33 cellular contexts compared by ENCODE assay signal in the genomic region with DNA sequence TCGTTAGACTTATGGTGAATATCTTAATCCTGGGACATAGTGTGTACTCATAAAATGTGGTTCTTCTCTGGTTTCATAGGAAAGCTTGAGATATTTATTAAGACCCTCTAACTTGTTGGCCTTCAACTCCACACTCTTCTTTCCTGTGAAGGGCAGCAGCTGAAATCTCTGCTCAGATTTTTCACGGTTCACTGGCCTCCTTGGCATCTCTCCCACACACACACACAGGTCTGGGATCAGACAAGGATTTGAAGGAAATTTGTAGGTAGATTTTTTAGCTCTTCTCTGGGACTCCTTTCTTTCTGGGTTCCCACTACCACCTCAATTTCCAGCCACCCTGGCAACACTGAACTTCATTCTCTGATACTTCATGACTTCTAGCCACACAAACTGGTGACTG.
DNase-seq lines count a peak whose midpoint lies in the region; ATAC-seq, FAIRE-seq and TF ChIP-seq lines count a peak whose summit lies in the region.
"Had no signal": no experiment of that assay in that cellular context is flagged by ENCODE, and none has a peak within 500 bp of the region (broad histone marks: within the 10 kb centered on the region; RNA-seq: fewer than 3 reads in every experiment).

No MANE protein-coding gene starts in this region.

- H3K4me3 ChIP-seq in endothelial cell of umbilical vein (replicated peaks in 1 of 3; ENCODE audit: insufficient read depth in 1 of 3, low read depth in 1 of 3, low read length in 3 of 3): no peak overlapping the region
- H3K4me3 ChIP-seq in CD8-positive, alpha-beta T cell (ENCODE audit: low read depth, low read length): no peak overlapping the region
- H3K4me3 ChIP-seq: A549, esophagus squamous epithelium, HAP-1, pancreas, right atrium auricular region, smooth muscle cell, suprapubic skin had no signal

- H3K36me3 Mint-ChIP-seq in CD8-positive, alpha-beta T cell: no peaks in the 10 kb centered on the region
- H3K36me3 Mint-ChIP-seq: CD4-positive, CD25-positive, alpha-beta regulatory T cell; memory B cell had no signal

- no peaks in the 10 kb centered on the region for H3K36me3 ChIP-seq in endothelial cell of umbilical vein (ENCODE audit: control insufficient read depth in 2 of 2, extremely low read depth in 1 of 2, insufficient read depth in 2 of 2, low read length in 2 of 2)
- no peaks in the 10 kb centered on the region for H3K36me3 ChIP-seq in CD8-positive, alpha-beta T cell (ENCODE audit: insufficient read depth, low read length)
- H3K36me3 ChIP-seq: esophagus squamous epithelium, HAP-1, pancreas, right atrium auricular region, suprapubic skin had no signal

- CTCF ChIA-PET in endothelial cell of umbilical vein (lab: Charles Lee): interaction anchor here (0.7 to 3.2 kb wide), 8 partner anchors 9 to 155 kb away, joined by 3 to 11 read pairs (median 4); no protein-coding TSS in a partner anchor
- CTCF ChIA-PET in CD8-positive, alpha-beta T cell (lab: Charles Lee): no interaction called here

- H3K4me2 ChIP-seq in endothelial cell of umbilical vein (ENCODE audit: insufficient read depth, low read length): peak overlapping the region; percentile 42
- H3K4me2 ChIP-seq: A549, KMS-11, smooth muscle cell had no signal

- intact Hi-C loops in endothelial cell of umbilical vein (cut with micrococcal nuclease): no loop called here
- intact Hi-C loops in CD8-positive, alpha-beta T cell (cut with DNase I, micrococcal nuclease): no loop called here

- FAIRE-seq in endothelial cell of umbilical vein (lab: Jason Lieb, UNC): no peak
- FAIRE-seq: A549, G401.6, pancreas, TTC549 had no signal

- no peak overlapping the region for H3K9ac ChIP-seq in endothelial cell of umbilical vein (replicated peaks; ENCODE audit: extremely low read depth, insufficient read depth, low read length)
- H3K9ac ChIP-seq: KMS-11 had no signal

- no peak for ATAC-seq in CD8-positive, alpha-beta T cell
- ATAC-seq in GM21515 (IDR thresholded peaks at IDR 0.05; ENCODE audit: unreplicated experiment): no peak
- ATAC-seq: A549, foreskin keratinocyte, Panc1, pancreas, T-helper 17 cell had no signal

- TF ChIP-seq CTCF in endothelial cell of umbilical vein (IDR thresholded peaks at IDR 0.05; ENCODE audit: extremely low read depth in 1 of 2, insufficient read depth in 1 of 2, low read depth in 1 of 2, low read length in 2 of 2): no peak
- no peak for TF ChIP-seq CTCF in CD8-positive, alpha-beta T cell (IDR thresholded peaks at IDR 0.05)

- POLR2A ChIA-PET in endothelial cell of umbilical vein (lab: Charles Lee): no interaction called here
- POLR2A ChIA-PET in CD8-positive, alpha-beta T cell (lab: Charles Lee): no interaction called here

- no peaks in the 10 kb centered on the region for H3K27me3 ChIP-seq in endothelial cell of umbilical vein (ENCODE audit: control insufficient read depth in 2 of 2, insufficient read depth in 2 of 2, low read length in 2 of 2)
- H3K27me3 ChIP-seq in CD8-positive, alpha-beta T cell (ENCODE audit: insufficient read depth, low read length): no peaks in the 10 kb centered on the region
- H3K27me3 ChIP-seq: esophagus squamous epithelium, foreskin keratinocyte, pancreas, right atrium auricular region had no signal

- no peaks in the 10 kb centered on the region for H4K20me1 ChIP-seq in endothelial cell of umbilical vein (replicated peaks; ENCODE audit: control insufficient read depth, extremely low read depth, insufficient read depth, low read length)

- H3K9me3 ChIP-seq in endothelial cell of umbilical vein (replicated peaks; ENCODE audit: control insufficient read depth, insufficient read depth, low read length): no peaks in the 10 kb centered on the region
- no peaks in the 10 kb centered on the region for H3K9me3 ChIP-seq in CD8-positive, alpha-beta T cell (ENCODE audit: low read length)
- H3K9me3 ChIP-seq: A549, esophagus squamous epithelium, HAP-1, pancreas, suprapubic skin had no signal

- no peaks in the 10 kb centered on the region for H3K79me2 ChIP-seq in endothelial cell of umbilical vein (ENCODE audit: control insufficient read depth, insufficient read depth, low read length)

- H3K27ac Mint-ChIP-seq in CD8-positive, alpha-beta T cell: no peak overlapping the region
- H3K27ac Mint-ChIP-seq: activated T-helper 1 cell treated with anti-CD3 and anti-CD28 coated beads, Interleukin-12 subunit alpha, Interleukin-12 subunit beta, Interleukin-2, Interleukin-4 antibody, amounts not matched to agents 30 ng/mL and 10 ng/mL and 1 ng/mL, durations not matched to agents 14 hours and 24 hours and 36 hours; CD4-positive, CD25-positive, alpha-beta regulatory T cell; memory B cell; T-helper 17 cell had no signal

- BruUV-seq in endothelial cell of umbilical vein (replicated peaks; lab: Mats Ljungman, UMichigan): no TSS peak

- DNase-seq in NCI-H1105 treated with DMSO at 0.1 percent for 48 hours (lab: John Stamatoyannopoulos, UW) (peak; percentile 15), NCI-H1105 (lab: John Stamatoyannopoulos, UW) (no peak), NCI-H2029 treated with DMSO at 0.1 percent for 48 hours (lab: John Stamatoyannopoulos, UW) (peak; percentile 21), endothelial cell of umbilical vein (ENCODE audit: low read depth, low spot score) (peak; percentile 22), renal cortical epithelial cell (ENCODE audit: low read depth) (peak; percentile 66), NCI-H1048 (lab: John Stamatoyannopoulos, UW) (no peak)
- no peak for DNase-seq in CD8-positive, alpha-beta T cell
- DNase-seq: activated CD4-positive, alpha-beta T cell treated with anti-CD3 and anti-CD28 coated beads, Interleukin-2, amount 50 U/mL, for 48 hours; activated CD4-positive, CD25-positive, alpha-beta regulatory T cell treated with anti-CD3 and anti-CD28 coated beads, Interleukin-2, amount 50 U/mL, for 72 hours; activated naive CD4-positive, alpha-beta T cell treated with Interleukin-2 at 50 U/mL for 16 hours; CD4-positive, CD25-positive, alpha-beta regulatory T cell; esophagus squamous epithelium; foreskin keratinocyte; NCI-H526; pancreas; Right ventricle myocardium superior; stimulated activated naive CD4-positive, alpha-beta T cell treated with Interleukin-2 at 50 U/mL for 16 hours; T-helper 17 cell had no signal

- H3K4me1 ChIP-seq in endothelial cell of umbilical vein (ENCODE audit: control insufficient read depth, extremely low read depth, insufficient read depth, low read length): peaks cover 7% of the 10 kb centered on the region
- H3K4me1 ChIP-seq in CD8-positive, alpha-beta T cell (ENCODE audit: insufficient read depth, low read length): no peaks in the 10 kb centered on the region
- H3K4me1 ChIP-seq: A549, esophagus squamous epithelium, foreskin keratinocyte, HAP-1, pancreas, right atrium auricular region, suprapubic skin had no signal

- H3K9me1 ChIP-seq in endothelial cell of umbilical vein (replicated peaks; ENCODE audit: control insufficient read depth, extremely low read depth, insufficient read depth, low read length): no peaks in the 10 kb centered on the region

- H3K9me3 Mint-ChIP-seq in CD8-positive, alpha-beta T cell: peaks cover 4% of the 10 kb centered on the region
- H3K9me3 Mint-ChIP-seq: activated T-helper 1 cell treated with anti-CD3 and anti-CD28 coated beads, Interleukin-12 subunit alpha, Interleukin-12 subunit beta, Interleukin-2, Interleukin-4 antibody, amounts not matched to agents 30 ng/mL and 10 ng/mL and 1 ng/mL, durations not matched to agents 14 hours and 24 hours and 36 hours; neural crest cell had no signal

- H3K4me3 Mint-ChIP-seq in CD8-positive, alpha-beta T cell: no peak overlapping the region
- H3K4me3 Mint-ChIP-seq: activated T-helper 1 cell treated with anti-CD3 and anti-CD28 coated beads, Interleukin-12 subunit alpha, Interleukin-12 subunit beta, Interleukin-2, Interleukin-4 antibody, amounts not matched to agents 30 ng/mL and 10 ng/mL and 1 ng/mL, durations not matched to agents 14 hours and 24 hours and 36 hours; CD4-positive, CD25-positive, alpha-beta regulatory T cell; central memory CD8-positive, alpha-beta T cell; memory B cell; neural crest cell; T-helper 17 cell had no signal

- peak overlapping the region; percentile 11 for H2AFZ ChIP-seq in endothelial cell of umbilical vein (ENCODE audit: low read depth, low read length)

- dilution Hi-C loops in endothelial cell of umbilical vein (cut with MboI; ENCODE audit: extremely low pct_ligation_motif_present, low sequenced_read_pairs): no loop called here

- H3K27me3 Mint-ChIP-seq in CD8-positive, alpha-beta T cell (ENCODE audit: low read depth): no peaks in the 10 kb centered on the region
- H3K27me3 Mint-ChIP-seq: CD4-positive, CD25-positive, alpha-beta regulatory T cell; T-helper 17 cell had no signal

- peak overlapping the region; percentile 29 for H3K27ac ChIP-seq in endothelial cell of umbilical vein (ENCODE audit: insufficient read depth, low read depth, low read length)
- H3K27ac ChIP-seq in CD8-positive, alpha-beta T cell (ENCODE audit: low read depth, low read length): no peak overlapping the region
- H3K27ac ChIP-seq: A549, esophagus squamous epithelium, foreskin keratinocyte, HL-60, KMS-11, pancreas, right atrium auricular region, suprapubic skin had no signal

- TF ChIP-seq POLR2A in endothelial cell of umbilical vein (IDR thresholded peaks at IDR 0.05; ENCODE audit: low read depth, low read length): no peak

- H3K4me1 Mint-ChIP-seq in CD8-positive, alpha-beta T cell (ENCODE audit: low read depth): no peaks in the 10 kb centered on the region
- H3K4me1 Mint-ChIP-seq: CD4-positive, CD25-positive, alpha-beta regulatory T cell; central memory CD8-positive, alpha-beta T cell; memory B cell; neural crest cell; T-helper 17 cell had no signal

TF ChIP-seq in endothelial cell of umbilical vein, 7 proteins besides CTCF, POLR2A, EP300 and RAD21:
- TF ChIP-seq JUN (IDR thresholded peaks at IDR 0.05; ENCODE audit: borderline replicate concordance, insufficient read depth, insufficient read length, low read depth) (no peak), EZH2 (IDR thresholded peaks at IDR 0.05; ENCODE audit: borderline replicate concordance, low read depth, low read length, severe bottlenecking) (no peak), GATA2 (IDR thresholded peaks at IDR 0.05; ENCODE audit: insufficient read depth, insufficient read length, low read depth, low read length) (no peak), MYC (IDR thresholded peaks at IDR 0.05; ENCODE audit: low read depth, low read length) (no peak), FOS (IDR thresholded peaks at IDR 0.05; ENCODE audit: borderline replicate concordance, insufficient read depth, low read length) (no peak), POLR2AphosphoS5 (IDR thresholded peaks at IDR 0.05; ENCODE audit: insufficient read depth, low read depth, low read length) (no peak)
- TF ChIP-seq, protein P1, sequence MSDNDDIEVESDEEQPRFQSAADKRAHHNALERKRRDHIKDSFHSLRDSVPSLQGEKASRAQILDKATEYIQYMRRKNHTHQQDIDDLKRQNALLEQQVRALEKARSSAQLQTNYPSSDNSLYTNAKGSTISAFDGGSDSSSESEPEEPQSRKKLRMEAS (IDR thresholded peaks at IDR 0.05; ENCODE audit: insufficient read depth, insufficient read length): no peak

Comparison
In these comparisons a context has a peak if more than half of its experiments do, and no peak if none do; other contexts are left out.
1. DNase-seq: peak in NCI-H1105 treated with DMSO at 0.1 percent for 48 hours (single experiment), NCI-H2029 treated with DMSO at 0.1 percent for 48 hours (single experiment), endothelial cell of umbilical vein (single experiment) and renal cortical epithelial cell (single experiment); none in NCI-H1105 (single experiment), CD8-positive, alpha-beta T cell (0 of 7) and NCI-H1048 (single experiment).